In the genomic region with DNA sequence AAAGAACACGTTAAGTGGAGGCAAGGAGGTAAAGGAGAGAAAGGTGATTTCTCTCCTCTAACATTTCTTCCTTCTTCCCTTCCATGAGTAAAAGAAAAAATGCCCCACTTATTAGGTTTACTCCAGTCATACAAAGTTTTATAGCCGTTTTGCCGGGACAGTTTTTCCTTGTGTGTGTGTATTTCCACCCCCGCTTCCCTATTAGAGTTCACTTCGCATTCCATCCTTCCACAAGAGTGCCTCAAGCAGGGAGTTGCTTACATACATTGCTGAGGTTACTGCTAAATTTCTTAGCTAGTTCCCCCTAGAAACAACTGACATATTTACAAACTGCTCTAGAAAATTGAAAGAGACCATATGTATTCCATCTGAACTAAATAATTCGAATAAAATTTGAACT, we compare ENCODE assay signal across 1 cellular context.
TF ChIP-seq lines count a peak whose summit lies in the region.

No MANE protein-coding gene starts in this region.

TF ChIP-seq in GM23338, 12 proteins besides CTCF, POLR2A, EP300 and RAD21 (continued from another document):
- TF ChIP-seq, protein P1, sequence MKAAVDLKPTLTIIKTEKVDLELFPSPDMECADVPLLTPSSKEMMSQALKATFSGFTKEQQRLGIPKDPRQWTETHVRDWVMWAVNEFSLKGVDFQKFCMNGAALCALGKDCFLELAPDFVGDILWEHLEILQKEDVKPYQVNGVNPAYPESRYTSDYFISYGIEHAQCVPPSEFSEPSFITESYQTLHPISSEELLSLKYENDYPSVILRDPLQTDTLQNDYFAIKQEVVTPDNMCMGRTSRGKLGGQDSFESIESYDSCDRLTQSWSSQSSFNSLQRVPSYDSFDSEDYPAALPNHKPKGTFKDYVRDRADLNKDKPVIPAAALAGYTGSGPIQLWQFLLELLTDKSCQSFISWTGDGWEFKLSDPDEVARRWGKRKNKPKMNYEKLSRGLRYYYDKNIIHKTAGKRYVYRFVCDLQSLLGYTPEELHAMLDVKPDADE (IDR thresholded peaks at IDR 0.05), result no peak
- TF ChIP-seq CREB1 (CRISPR knock-in tag; IDR thresholded peaks at IDR 0.05; ENCODE audit: low read depth), result no peak
- no peak for TF ChIP-seq POLR2AphosphoS5 (IDR thresholded peaks at IDR 0.05; ENCODE audit: low read depth)
- TF ChIP-seq, protein P2, sequence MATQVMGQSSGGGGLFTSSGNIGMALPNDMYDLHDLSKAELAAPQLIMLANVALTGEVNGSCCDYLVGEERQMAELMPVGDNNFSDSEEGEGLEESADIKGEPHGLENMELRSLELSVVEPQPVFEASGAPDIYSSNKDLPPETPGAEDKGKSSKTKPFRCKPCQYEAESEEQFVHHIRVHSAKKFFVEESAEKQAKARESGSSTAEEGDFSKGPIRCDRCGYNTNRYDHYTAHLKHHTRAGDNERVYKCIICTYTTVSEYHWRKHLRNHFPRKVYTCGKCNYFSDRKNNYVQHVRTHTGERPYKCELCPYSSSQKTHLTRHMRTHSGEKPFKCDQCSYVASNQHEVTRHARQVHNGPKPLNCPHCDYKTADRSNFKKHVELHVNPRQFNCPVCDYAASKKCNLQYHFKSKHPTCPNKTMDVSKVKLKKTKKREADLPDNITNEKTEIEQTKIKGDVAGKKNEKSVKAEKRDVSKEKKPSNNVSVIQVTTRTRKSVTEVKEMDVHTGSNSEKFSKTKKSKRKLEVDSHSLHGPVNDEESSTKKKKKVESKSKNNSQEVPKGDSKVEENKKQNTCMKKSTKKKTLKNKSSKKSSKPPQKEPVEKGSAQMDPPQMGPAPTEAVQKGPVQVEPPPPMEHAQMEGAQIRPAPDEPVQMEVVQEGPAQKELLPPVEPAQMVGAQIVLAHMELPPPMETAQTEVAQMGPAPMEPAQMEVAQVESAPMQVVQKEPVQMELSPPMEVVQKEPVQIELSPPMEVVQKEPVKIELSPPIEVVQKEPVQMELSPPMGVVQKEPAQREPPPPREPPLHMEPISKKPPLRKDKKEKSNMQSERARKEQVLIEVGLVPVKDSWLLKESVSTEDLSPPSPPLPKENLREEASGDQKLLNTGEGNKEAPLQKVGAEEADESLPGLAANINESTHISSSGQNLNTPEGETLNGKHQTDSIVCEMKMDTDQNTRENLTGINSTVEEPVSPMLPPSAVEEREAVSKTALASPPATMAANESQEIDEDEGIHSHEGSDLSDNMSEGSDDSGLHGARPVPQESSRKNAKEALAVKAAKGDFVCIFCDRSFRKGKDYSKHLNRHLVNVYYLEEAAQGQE (IDR thresholded peaks at IDR 0.05; ENCODE audit: unreplicated experiment), result no peak
- TF ChIP-seq ZNF331 (CRISPR knock-in tag; IDR thresholded peaks at IDR 0.05; ENCODE audit: low read depth), result no peak
- no peak for TF ChIP-seq ZNF114 (CRISPR knock-in tag; IDR thresholded peaks at IDR 0.05)
